ENCODE assay signal across 12 cellular contexts in the genomic region with DNA sequence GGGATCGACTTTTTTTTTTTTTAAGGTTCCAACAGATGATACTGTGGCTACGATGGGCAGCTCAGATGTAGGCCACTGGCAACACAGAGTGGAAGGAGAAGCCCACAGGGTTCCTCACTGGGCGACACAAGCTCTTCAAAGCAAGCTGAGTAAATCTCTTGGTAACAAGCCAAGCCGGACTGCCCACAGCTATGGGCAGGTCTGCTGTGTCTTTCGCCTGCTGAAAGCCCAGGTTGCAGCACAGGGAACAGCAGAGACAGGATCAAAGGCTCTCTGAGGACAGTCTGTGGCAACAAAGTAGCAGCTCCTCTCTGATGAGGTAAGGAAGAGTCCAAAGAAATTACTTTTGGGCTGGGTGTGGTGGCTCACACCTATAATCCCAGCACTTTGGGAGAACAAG.
DNase-seq lines count a peak whose midpoint lies in the region; ATAC-seq and TF ChIP-seq lines count a peak whose summit lies in the region.
"Had no signal": no experiment of that assay in that cellular context is flagged by ENCODE, and none has a peak within 500 bp of the region (broad histone marks: within the 10 kb centered on the region; RNA-seq: fewer than 3 reads in every experiment).

No MANE protein-coding gene starts in this region.

- ATAC-seq in HG02884 (IDR thresholded peaks at IDR 0.05; ENCODE audit: unreplicated experiment), result no peak
- ATAC-seq: activated CD4-positive, alpha-beta T cell treated with anti-CD3 and anti-CD28 coated beads for 36 hours; activated naive CD8-positive, alpha-beta T cell treated with anti-CD3 and anti-CD28 coated beads, Interleukin-2, amount 50 U/mL, for 24 hours had no signal

- DNase-seq in HL-60 (ENCODE audit: low read depth in 1 of 2, low spot score in 1 of 2), result no peak
- peak; percentile 64 for DNase-seq in amniotic epithelial cell (ENCODE audit: low read depth)
- DNase-seq in spleen, result no peak
- no peak for DNase-seq in stimulated activated CD4-positive, alpha-beta T cell treated with anti-CD3 and anti-CD28 coated beads, Interleukin-2, amount 100 ng/mL, for 24 hours
- no peak for DNase-seq in GF-D8 (lab: John Stamatoyannopoulos, UW)
- DNase-seq: activated CD4-positive, alpha-beta T cell treated with anti-CD3 and anti-CD28 coated beads for 36 hours; activated naive CD8-positive, alpha-beta T cell treated with anti-CD3 and anti-CD28 coated beads, Interleukin-2, amount 50 U/mL, for 24 hours; mesenchymal stem cell; NCI-H187 treated with DMSO at 0.1 percent for 48 hours had no signal

- H3K4me3 ChIP-seq in HL-60 (replicated peaks; ENCODE audit: insufficient read depth, low read length), result no peak overlapping the region
- H3K4me3 ChIP-seq in spleen, result peak overlapping the region in 1 of 8 donors; percentile 18

- intact Hi-C loops in spleen (cut with DNase I; ENCODE audit: low total_unique reads), result no loop called here

- H3K27ac ChIP-seq in HL-60 (replicated peaks) (0 out of 2 replicates have a peak overlapping the region, but pooled peaks have one; percentile 16), layer of hippocampus (ENCODE audit: low read depth, low read length) (peak overlapping the region; percentile 19), spleen (peak overlapping the region in 7 of 8 donors; percentile 51 to 94 (median 81))
- H3K27ac ChIP-seq: RWPE1 had no signal

- no peaks in the 10 kb centered on the region for H3K27me3 ChIP-seq in HL-60 (ENCODE audit: insufficient read depth, poor library complexity, severe bottlenecking)
- no peaks in the 10 kb centered on the region for H3K27me3 ChIP-seq in layer of hippocampus (ENCODE audit: control insufficient read depth, insufficient read depth, low read length)
- H3K27me3 ChIP-seq in spleen (replicated peaks in 1 of 7), result no peaks in the 10 kb centered on the region

- H3K9me3 ChIP-seq in spleen, result no peaks in the 10 kb centered on the region

- no peaks in the 10 kb centered on the region for H3K36me3 ChIP-seq in spleen

- H3K4me1 ChIP-seq in spleen, result peaks cover 0 to 23% (median 0%) of the 10 kb centered on the region in 6 donors

- no peak for TF ChIP-seq CTCF in HL-60 (IDR thresholded peaks at IDR 0.05; ENCODE audit: insufficient read depth, low read length)
- no peak for TF ChIP-seq CTCF in spleen (IDR thresholded peaks at IDR 0.05 in 8 of 11, conservative IDR thresholded peaks at IDR 0.05 in 3 of 11)

- 64 to 86% (median 74%) methylated on average over 5 of the region's 5 CpGs for WGBS in spleen, 5 donors

- no peak for TF ChIP-seq POLR2A in spleen (IDR thresholded peaks at IDR 0.05)

Comparison
In these comparisons a context has a peak if more than half of its experiments do, and no peak if none do; other contexts are left out.
1. H3K27ac ChIP-seq: peak in every context shown above with its lines; median percentile 81 in spleen; 19 in layer of hippocampus; 16 in HL-60.